20 cellular contexts compared by ENCODE assay signal in the genomic region with DNA sequence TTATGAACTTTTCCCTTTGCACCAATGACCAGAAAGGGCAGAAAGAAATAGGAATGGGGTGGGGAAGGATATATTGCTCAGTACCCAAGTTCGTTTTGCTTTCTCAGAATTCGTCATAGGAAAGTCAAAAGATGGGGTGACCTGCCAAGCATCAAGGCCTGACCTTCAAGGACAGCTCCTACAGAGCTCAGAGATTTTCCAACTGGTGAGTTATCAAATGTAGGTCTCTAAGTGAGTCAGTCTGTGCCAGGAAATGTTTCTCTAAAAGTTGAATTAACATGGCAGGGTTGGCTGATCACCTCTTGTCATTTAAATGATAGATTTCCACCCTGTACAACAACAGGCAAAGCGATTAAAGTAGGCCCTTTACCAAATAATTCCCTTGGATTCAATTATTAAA.
A peak's percentile ranks its signal among the peaks of the same experiment; 100 is the strongest.
DNase-seq lines count a peak whose midpoint lies in the region; ATAC-seq and TF ChIP-seq lines count a peak whose summit lies in the region.
"Had no signal": no experiment of that assay in that cellular context is flagged by ENCODE, and none has a peak within 500 bp of the region (broad histone marks: within the 10 kb centered on the region; RNA-seq: fewer than 3 reads in every experiment).

No MANE protein-coding gene starts in this region.

- no peak overlapping the region for H3K27ac Mint-ChIP-seq in stimulated activated naive CD8-positive, alpha-beta T cell treated with anti-CD3 and anti-CD28 coated beads, Interleukin-15, amount 100 ng/mL, for 72 hours
- H3K27ac Mint-ChIP-seq in nephron = peak overlapping the region; percentile 45 to 88 (median 59)
- H3K27ac Mint-ChIP-seq in immature natural killer cell = peak overlapping the region in 2 of 6 donors; percentile 6 to 35
- H3K27ac Mint-ChIP-seq: CD4-positive, CD25-positive, alpha-beta regulatory T cell had no signal

- H3K27me3 Mint-ChIP-seq in stimulated activated naive CD8-positive, alpha-beta T cell treated with anti-CD3 and anti-CD28 coated beads, Interleukin-15, amount 100 ng/mL, for 72 hours = peaks cover 13% of the 10 kb centered on the region
- peaks cover 3% of the 10 kb centered on the region for H3K27me3 Mint-ChIP-seq in nephron (ENCODE audit: low read depth)
- peaks cover 0 to 4% (median 2%) of the 10 kb centered on the region in 3 donors for H3K27me3 Mint-ChIP-seq in immature natural killer cell (ENCODE audit: low read depth in 3 of 3)
- H3K27me3 Mint-ChIP-seq: CD4-positive, CD25-positive, alpha-beta regulatory T cell had no signal

- no peaks in the 10 kb centered on the region for H3K4me1 Mint-ChIP-seq in stimulated activated naive CD8-positive, alpha-beta T cell treated with anti-CD3 and anti-CD28 coated beads, Interleukin-15, amount 100 ng/mL, for 72 hours
- H3K4me1 Mint-ChIP-seq in nephron (peaks cover 45% of the 10 kb centered on the region), immature natural killer cell (no peaks in the 10 kb centered on the region)

- peaks cover 8% of the 10 kb centered on the region for H3K4me1 ChIP-seq in foreskin keratinocyte
- H3K4me1 ChIP-seq: BLaER1 had no signal

- peaks cover 3% of the 10 kb centered on the region for H3K36me3 Mint-ChIP-seq in nephron (ENCODE audit: low read depth)
- no peaks in the 10 kb centered on the region for H3K36me3 Mint-ChIP-seq in immature natural killer cell
- H3K36me3 Mint-ChIP-seq: CD4-positive, CD25-positive, alpha-beta regulatory T cell had no signal

- no peaks in the 10 kb centered on the region for H3K27me3 ChIP-seq in foreskin keratinocyte
- H3K27me3 ChIP-seq: BLaER1 had no signal

- no peak for TF ChIP-seq CTCF in foreskin keratinocyte (conservative IDR thresholded peaks at IDR 0.05)
- TF ChIP-seq CTCF in nephron (IDR thresholded peaks at IDR 0.05; ENCODE audit: unreplicated experiment in 3 of 3) = no peak
- no peak for TF ChIP-seq CTCF in GM20000 (IDR thresholded peaks at IDR 0.05; ENCODE audit: extremely low read depth, missing control alignments)

- no peak overlapping the region for H3K27ac ChIP-seq in foreskin keratinocyte
- H3K27ac ChIP-seq: 22Rv1, BLaER1, RWPE1 had no signal

- no peaks in the 10 kb centered on the region for H3K9me3 Mint-ChIP-seq in stimulated activated naive CD8-positive, alpha-beta T cell treated with anti-CD3 and anti-CD28 coated beads, Interleukin-15, amount 100 ng/mL, for 72 hours
- H3K9me3 Mint-ChIP-seq in nephron = no peaks in the 10 kb centered on the region
- H3K9me3 Mint-ChIP-seq in immature natural killer cell = peaks cover 0 to 2% (median 0%) of the 10 kb centered on the region in 6 donors

- DNase-seq in stimulated activated naive CD8-positive, alpha-beta T cell treated with anti-CD3 and anti-CD28 coated beads, Interleukin-15, Interleukin-2, amounts not matched to agents 100 U/mL and 50 U/mL, for 24 hours = no peak
- DNase-seq in stimulated activated naive CD8-positive, alpha-beta T cell treated with anti-CD3 and anti-CD28 coated beads, Interleukin-15, amount 100 ng/mL, for 72 hours = no peak
- DNase-seq in foreskin keratinocyte = no peak
- DNase-seq in activated T-cell treated with anti-CD3 and anti-CD28 coated beads for 4 hours = no peak
- no peak for DNase-seq in AG08396 (ENCODE audit: low spot score)
- DNase-seq in GM20000 (ENCODE audit: low spot score) = no peak
- no peak for DNase-seq in immature natural killer cell
- DNase-seq: CD4-positive, CD25-positive, alpha-beta regulatory T cell; DMS153; KG1; NCI-H1048; NCI-H1417; NCI-H1694; NCI-H2029 treated with DMSO at 0.1 percent for 48 hours; NCI-H69; SHP77 had no signal

- ATAC-seq in stimulated activated naive CD8-positive, alpha-beta T cell treated with anti-CD3 and anti-CD28 coated beads, Interleukin-15, Interleukin-2, amounts not matched to agents 100 U/mL and 50 U/mL, for 24 hours = peak; percentile 28
- no peak for ATAC-seq in stimulated activated naive CD8-positive, alpha-beta T cell treated with anti-CD3 and anti-CD28 coated beads, Interleukin-15, amount 100 ng/mL, for 72 hours
- peak; percentile 45 for ATAC-seq in foreskin keratinocyte

- no peak overlapping the region for H3K4me3 Mint-ChIP-seq in stimulated activated naive CD8-positive, alpha-beta T cell treated with anti-CD3 and anti-CD28 coated beads, Interleukin-15, amount 100 ng/mL, for 72 hours
- H3K4me3 Mint-ChIP-seq in nephron (no peak overlapping the region), immature natural killer cell (no peak overlapping the region)
- H3K4me3 Mint-ChIP-seq: CD4-positive, CD25-positive, alpha-beta regulatory T cell had no signal

Comparison
In these comparisons a context has a peak if more than half of its experiments do, and no peak if none do; other contexts are left out.
1. H3K27ac Mint-ChIP-seq: peak in nephron (3 of 3); none in stimulated activated naive CD8-positive, alpha-beta T cell treated with anti-CD3 and anti-CD28 coated beads, Interleukin-15, amount 100 ng/mL, for 72 hours (0 of 2).